In the genomic region with DNA sequence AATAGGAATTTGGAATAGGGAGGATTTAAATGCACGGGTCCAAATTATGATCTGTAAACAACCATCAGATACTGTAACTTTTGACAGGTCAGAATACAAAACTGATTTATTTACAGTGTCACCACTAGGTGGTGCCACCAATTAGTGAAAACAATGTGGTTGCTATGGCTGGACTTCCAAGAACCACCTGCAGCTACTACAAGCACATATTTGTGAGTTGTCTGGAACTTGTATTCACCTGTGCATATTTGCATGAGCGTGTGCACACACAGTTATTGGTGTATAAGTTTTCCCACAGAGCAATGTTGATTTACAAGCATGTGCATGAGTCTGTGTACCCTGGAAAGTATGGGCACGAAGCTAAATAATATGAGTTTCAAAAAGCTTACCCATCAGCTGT, we compare ENCODE assay signal across 9 cellular contexts. TPM values are rescaled to one million over a fixed set of nuclear protein-coding genes. Genes with fewer than 3 reads are reported as not detected.
DNase-seq lines count a peak whose midpoint lies in the region; ATAC-seq and TF ChIP-seq lines count a peak whose summit lies in the region.
"Had no signal": no experiment of that assay in that cellular context is flagged by ENCODE, and none has a peak within 500 bp of the region (broad histone marks: within the 10 kb centered on the region; RNA-seq: fewer than 3 reads in every experiment).

No MANE protein-coding gene starts in this region.

- intact Hi-C loops in activated CD4-positive, alpha-beta T cell treated with anti-CD3 and anti-CD28 coated beads for 36 hours (cut with DNase I, micrococcal nuclease), result loop anchor here (1.0 kb wide), 3 partner anchors 30 to 120 kb away; no protein-coding TSS in a partner anchor
- intact Hi-C loops in body of pancreas (cut with DNase I) (loop anchor here (10.0 kb wide), 1 partner anchor 122 kb away; no protein-coding TSS in a partner anchor), uterus (cut with DNase I; ENCODE audit: low total_unique reads) (loop anchor here (5.0 kb wide), 1 partner anchor 44 kb away; no protein-coding TSS in a partner anchor)

- no peak overlapping the region for H3K27ac Mint-ChIP-seq in activated CD4-positive, alpha-beta T cell treated with anti-CD3 and anti-CD28 coated beads for 36 hours
- H3K27ac Mint-ChIP-seq: activated naive CD8-positive, alpha-beta T cell had no signal

- no peaks in the 10 kb centered on the region for H3K9me3 ChIP-seq in body of pancreas
- no peaks in the 10 kb centered on the region for H3K9me3 ChIP-seq in uterus

- H3K27me3 Mint-ChIP-seq in activated CD4-positive, alpha-beta T cell treated with anti-CD3 and anti-CD28 coated beads for 36 hours, result no peaks in the 10 kb centered on the region

- WGBS in body of pancreas, 2 donors, result 21 to 31% methylated on average over 3 of the region's 3 CpGs

- no peak overlapping the region for H3K4me3 Mint-ChIP-seq in activated CD4-positive, alpha-beta T cell treated with anti-CD3 and anti-CD28 coated beads for 36 hours
- H3K4me3 Mint-ChIP-seq: activated naive CD8-positive, alpha-beta T cell had no signal

- H3K4me1 Mint-ChIP-seq in activated CD4-positive, alpha-beta T cell treated with anti-CD3 and anti-CD28 coated beads for 36 hours, result peaks cover 21% of the 10 kb centered on the region

- H3K27me3 ChIP-seq in body of pancreas, result no peaks in the 10 kb centered on the region
- H3K27me3 ChIP-seq in uterus, result no peaks in the 10 kb centered on the region

- H3K36me3 ChIP-seq in body of pancreas (replicated peaks in 1 of 2; ENCODE audit: insufficient read depth in 1 of 2, low read depth in 2 of 2), result no peaks in the 10 kb centered on the region
- H3K36me3 ChIP-seq in uterus, result no peaks in the 10 kb centered on the region

- TF ChIP-seq POLR2A in body of pancreas (IDR thresholded peaks at IDR 0.05) (no peak), uterus (IDR thresholded peaks at IDR 0.05) (no peak)

- H3K4me3 ChIP-seq in body of pancreas (no peak overlapping the region), uterus (no peak overlapping the region)

- peak; percentile 52 for DNase-seq in activated CD4-positive, alpha-beta T cell treated with anti-CD3 and anti-CD28 coated beads for 36 hours
- no peak for DNase-seq in activated CD4-positive, alpha-beta T cell treated with anti-CD3 and anti-CD28 coated beads for 1 hour
- DNase-seq in HPDE6-E6E7 (ENCODE audit: extremely low spot score), result peak; percentile 45
- peak; percentile 19 for DNase-seq in NOMO-1 treated with dmso at 0.1 percent for 144 hours (lab: John Stamatoyannopoulos, UW; ENCODE audit: unreplicated experiment)
- DNase-seq in body of pancreas, result peak in 3 of 4 donors; percentile 40 to 57 (median 45)
- DNase-seq in left lobe of liver (ENCODE audit: low spot score), result no peak
- DNase-seq in uterus, result no peak

- POLR2A ChIA-PET in activated CD4-positive, alpha-beta T cell treated with anti-CD3 and anti-CD28 coated beads for 36 hours (lab: Charles Lee), result no interaction called here

- H3K27ac ChIP-seq in body of pancreas (no peak overlapping the region), uterus (no peak overlapping the region)

- no peaks in the 10 kb centered on the region for H3K9me3 Mint-ChIP-seq in activated CD4-positive, alpha-beta T cell treated with anti-CD3 and anti-CD28 coated beads for 36 hours (ENCODE audit: low read depth)

- TF ChIP-seq CTCF in body of pancreas (IDR thresholded peaks at IDR 0.05) (peak; percentile 62 to 86 (median 69)), uterus (IDR thresholded peaks at IDR 0.05) (peak; percentile 65 to 86 (median 83))

- CTCF ChIA-PET in activated CD4-positive, alpha-beta T cell treated with anti-CD3 and anti-CD28 coated beads for 36 hours (lab: Charles Lee), result interaction anchor here (0.5 to 6.6 kb wide), 39 partner anchors 8 to 1211 kb away, joined by 3 to 69 read pairs (median 4); no protein-coding TSS in a partner anchor

- H3K4me1 ChIP-seq in body of pancreas, result peaks cover 37% of the 10 kb centered on the region
- H3K4me1 ChIP-seq in uterus, result peaks cover 17 to 23% of the 10 kb centered on the region in 2 donors

- no peaks in the 10 kb centered on the region for H3K36me3 Mint-ChIP-seq in activated CD4-positive, alpha-beta T cell treated with anti-CD3 and anti-CD28 coated beads for 36 hours (ENCODE audit: low read depth)
- H3K36me3 Mint-ChIP-seq: activated naive CD8-positive, alpha-beta T cell had no signal

- peak; percentile 71 for ATAC-seq in activated CD4-positive, alpha-beta T cell treated with anti-CD3 and anti-CD28 coated beads for 36 hours
- ATAC-seq in body of pancreas (no peak), left lobe of liver (peak; percentile 62), GM21619 (IDR thresholded peaks at IDR 0.05; ENCODE audit: unreplicated experiment) (no peak)

RNA-seq across cellular contexts. Expression of a gene that starts 3.0 kb away (rescaled TPM):
- not detected for total RNA-seq in activated CD4-positive, alpha-beta T cell treated with anti-CD3 and anti-CD28 coated beads for 36 hours
- total RNA-seq in body of pancreas (1 to 10 TPM in 1 of 2 donors, under 1 TPM in 1; 0.99 to 3.4 TPM), left lobe of liver (0.96 TPM), uterus (10 to 100 TPM in 1 of 4 donors, 1 to 10 TPM in 1, under 1 TPM in 1, not detected in 1; 0.59 to 10.1 (median 1.4) TPM)

RNA-seq across cellular contexts. Expression of a gene that starts 6.2 kb away (rescaled TPM):
- total RNA-seq in activated CD4-positive, alpha-beta T cell treated with anti-CD3 and anti-CD28 coated beads for 36 hours, result not detected
- total RNA-seq in body of pancreas (1 to 10 TPM in 1 of 2 donors, under 1 TPM in 1; 0.78 to 7.3 TPM), left lobe of liver (1.1 TPM), uterus (10 to 100 TPM in 1 of 4 donors, 1 to 10 TPM in 1, under 1 TPM in 2; 0.29 to 11.7 (median 2.3) TPM)

RNA-seq across cellular contexts. Expression of a gene that starts 32.8 kb away (rescaled TPM):
- total RNA-seq in activated CD4-positive, alpha-beta T cell treated with anti-CD3 and anti-CD28 coated beads for 36 hours, result not detected
- total RNA-seq in body of pancreas (not detected), left lobe of liver (not detected), uterus (not detected)

RNA-seq across cellular contexts. Expression of a gene that starts 54.9 kb away (rescaled TPM):
- total RNA-seq in activated CD4-positive, alpha-beta T cell treated with anti-CD3 and anti-CD28 coated beads for 36 hours, result not detected
- not detected for total RNA-seq in body of pancreas
- total RNA-seq in left lobe of liver, result not detected
- total RNA-seq in uterus, result not detected

Comparison
In these comparisons a context has a peak if more than half of its experiments do, and no peak if none do; other contexts are left out.
1. DNase-seq: peak in activated CD4-positive, alpha-beta T cell treated with anti-CD3 and anti-CD28 coated beads for 36 hours (single experiment), HPDE6-E6E7 (single experiment), NOMO-1 treated with dmso at 0.1 percent for 144 hours (single experiment) and body of pancreas (3 of 4); none in activated CD4-positive, alpha-beta T cell treated with anti-CD3 and anti-CD28 coated beads for 1 hour (single experiment), left lobe of liver (single experiment) and uterus (0 of 2).
2. ATAC-seq: peak in activated CD4-positive, alpha-beta T cell treated with anti-CD3 and anti-CD28 coated beads for 36 hours (single experiment) and left lobe of liver (single experiment); none in body of pancreas (single experiment) and GM21619 (single experiment).